23 cellular contexts compared by ENCODE assay signal in the genomic region with DNA sequence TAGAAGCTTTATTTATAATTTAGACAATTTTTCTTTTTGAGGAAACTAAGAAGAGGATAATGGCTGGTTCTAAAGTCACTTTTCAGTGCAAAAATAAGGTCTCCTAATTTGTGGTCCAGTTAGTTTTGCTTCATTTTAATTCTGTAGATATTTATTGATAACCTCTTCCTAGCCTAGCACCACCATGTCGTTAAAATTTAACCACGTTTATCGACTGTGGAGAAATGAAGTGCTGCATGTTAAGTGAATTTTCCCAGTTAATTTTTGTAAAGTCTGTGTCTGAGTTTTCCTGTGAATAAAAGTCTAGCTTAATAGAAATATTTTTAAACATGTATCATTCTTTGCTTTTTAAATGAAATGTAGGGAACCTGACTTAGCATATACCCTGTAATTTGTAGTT. TPM values are rescaled to one million over a fixed set of nuclear protein-coding genes. Genes with fewer than 3 reads are reported as not detected.
DNase-seq lines count a peak whose midpoint lies in the region; ATAC-seq, FAIRE-seq and TF ChIP-seq lines count a peak whose summit lies in the region.
"Had no signal": no experiment of that assay in that cellular context is flagged by ENCODE, and none has a peak within 500 bp of the region (broad histone marks: within the 10 kb centered on the region; RNA-seq: fewer than 3 reads in every experiment).

No MANE protein-coding gene starts in this region.

- TF ChIP-seq POLR2A in body of pancreas (IDR thresholded peaks at IDR 0.05) (no peak), HepG2 (IDR thresholded peaks at IDR 0.05; ENCODE audit: insufficient read depth in 1 of 2, low read depth in 2 of 2, low read length in 2 of 2) (no peak)

- H3K79me2 ChIP-seq in HepG2 (ENCODE audit: insufficient read depth, low read length): no peaks in the 10 kb centered on the region

- TF ChIP-seq EP300 in HepG2 (IDR thresholded peaks at IDR 0.05; ENCODE audit: low read depth in 2 of 2, low read length in 2 of 2) (no peak), HepG2 (CRISPR knock-in tag; IDR thresholded peaks at IDR 0.05; ENCODE audit: borderline replicate concordance) (no peak)

- no peaks in the 10 kb centered on the region for H4K20me1 ChIP-seq in HepG2 (ENCODE audit: insufficient read depth, low read length)
- H4K20me1 ChIP-seq: BLaER1 had no signal

- no peak for DNase-seq in body of pancreas
- no peak for DNase-seq in HepG2 (ENCODE audit: low spot score)
- DNase-seq in type B pancreatic cell (ENCODE audit: extremely low spot score, unreplicated experiment): no peak
- DNase-seq in WERI-Rb-1: no peak
- DNase-seq in KBM-7: no peak
- DNase-seq in DMS79 treated with DMSO at 0.1 percent for 48 hours (lab: John Stamatoyannopoulos, UW): no peak
- DNase-seq: Caco-2; CD4-positive, CD25-positive, alpha-beta regulatory T cell; CD8-positive, alpha-beta T cell; DMS153; EL; GDM1; GOT3; HFFc6 had no signal

- no TSS peak for BruUV-seq in HepG2 (replicated peaks; lab: Mats Ljungman, UMichigan)

- no peak for ATAC-seq in body of pancreas
- ATAC-seq in HepG2: no peak
- ATAC-seq: CD8-positive, alpha-beta T cell; GM12878 had no signal

- H3K36me3 ChIP-seq in body of pancreas (replicated peaks in 1 of 2; ENCODE audit: insufficient read depth in 1 of 2, low read depth in 2 of 2) (no peaks in the 10 kb centered on the region), HepG2 (replicated peaks in 1 of 2; ENCODE audit: control insufficient read depth in 1 of 2, insufficient read depth in 2 of 2, low read length in 2 of 2) (no peaks in the 10 kb centered on the region), WERI-Rb-1 (no peaks in the 10 kb centered on the region)
- H3K36me3 ChIP-seq: BLaER1, HAP-1 had no signal

- no peak for FAIRE-seq in HepG2 (lab: Jason Lieb, UNC)
- FAIRE-seq: GM12878, GM19239, H54 had no signal

- H3K27ac ChIP-seq in body of pancreas: peak overlapping the region; percentile 40 to 78 (median 58)
- peak overlapping the region; percentile 14 for H3K27ac ChIP-seq in HepG2 (ENCODE audit: extremely low read length, insufficient read depth, low read length)
- H3K27ac ChIP-seq in WERI-Rb-1: no peak overlapping the region
- H3K27ac ChIP-seq: 22Rv1, BLaER1, C4-2B had no signal

- H3K4me1 ChIP-seq in body of pancreas: peaks cover 22% of the 10 kb centered on the region
- peaks cover 41% of the 10 kb centered on the region for H3K4me1 ChIP-seq in HepG2 (ENCODE audit: insufficient read depth, low read length)
- H3K4me1 ChIP-seq: BLaER1, HAP-1 had no signal

- H3K27me3 Mint-ChIP-seq in nephron (ENCODE audit: low read depth): no peaks in the 10 kb centered on the region
- H3K27me3 Mint-ChIP-seq in type B pancreatic cell: no peaks in the 10 kb centered on the region
- H3K27me3 Mint-ChIP-seq: B cell; CD4-positive, CD25-positive, alpha-beta regulatory T cell had no signal

- in situ Hi-C loops in HepG2 (cut with HindIII; ENCODE audit: extremely low pct_ligation_motif_present, low pct_unique_long_range_greater_than_20kb): loop anchor here (5.0 to 25.0 kb wide), 3 partner anchors 449 to 1069 kb away; a partner anchor contains a TSS
- in situ Hi-C loops in KBM-7 (cut with MboI; ENCODE audit: low pct_unique_long_range_greater_than_20kb, low sequenced_read_pairs): no loop called here

- 14 to 30% methylated on average over 3 of the region's 3 CpGs for WGBS in body of pancreas, 2 donors
- WGBS in HepG2 (ENCODE audit: low lambda C conversion rate): 37% methylated on average over 3 of the region's 3 CpGs

- POLR2A ChIA-PET in HepG2 (lab: Yijun Ruan, JAX): interaction anchor here (1.0 kb wide), 1 partner anchor 17 kb away, joined by 3 read pairs; a partner anchor contains a TSS

- CTCF ChIA-PET in HepG2 (lab: Yijun Ruan, JAX; ENCODE audit: low intra/inter-chr PET ratio, low total read pairs): no interaction called here

- H3K27me3 ChIP-seq in body of pancreas: no peaks in the 10 kb centered on the region
- H3K27me3 ChIP-seq in HepG2 (ENCODE audit: control insufficient read depth in 1 of 2, insufficient read depth in 2 of 2, low read length in 2 of 2): no peaks in the 10 kb centered on the region
- H3K27me3 ChIP-seq in WERI-Rb-1 (ENCODE audit: insufficient read depth, low read depth, severe bottlenecking): no peaks in the 10 kb centered on the region
- H3K27me3 ChIP-seq: BLaER1 had no signal

- H3K9ac ChIP-seq in HepG2 (ENCODE audit: insufficient read depth, low read depth, low read length): no peak overlapping the region
- H3K9ac ChIP-seq: BLaER1 had no signal

- H2AFZ ChIP-seq in HepG2 (ENCODE audit: low read length): no peak overlapping the region

- TF ChIP-seq RAD21 in HepG2 (CRISPR knock-in tag; IDR thresholded peaks at IDR 0.05): no peak

- H3K4me3 ChIP-seq in body of pancreas (no peak overlapping the region), HepG2 (replicated peaks in 1 of 3; ENCODE audit: insufficient read depth in 1 of 3, low read depth in 2 of 3, low read length in 3 of 3) (no peak overlapping the region), WERI-Rb-1 (ENCODE audit: low read depth, low read length) (no peak overlapping the region)
- H3K4me3 ChIP-seq: BLaER1, GM12878, HAP-1 had no signal

- no peaks in the 10 kb centered on the region for H3K9me3 Mint-ChIP-seq in nephron
- peaks cover 8% of the 10 kb centered on the region for H3K9me3 Mint-ChIP-seq in type B pancreatic cell
- H3K9me3 Mint-ChIP-seq: CD4-positive, CD25-positive, alpha-beta regulatory T cell; CD8-positive, alpha-beta T cell; HFFc6 had no signal

- TF ChIP-seq CTCF in body of pancreas (IDR thresholded peaks at IDR 0.05): no peak
- TF ChIP-seq CTCF in HepG2 (CRISPR knock-in tag; IDR thresholded peaks at IDR 0.05): no peak
- no peak for TF ChIP-seq CTCF in nephron (IDR thresholded peaks at IDR 0.05; ENCODE audit: unreplicated experiment in 3 of 3)
- no peak for TF ChIP-seq CTCF in type B pancreatic cell (conservative IDR thresholded peaks at IDR 0.05)
- no peak for TF ChIP-seq CTCF in WERI-Rb-1 (IDR thresholded peaks at IDR 0.05; ENCODE audit: low read depth, low read length)

- H3K9me3 ChIP-seq in body of pancreas (no peaks in the 10 kb centered on the region), HepG2 (ENCODE audit: low read length) (no peaks in the 10 kb centered on the region), WERI-Rb-1 (ENCODE audit: severe bottlenecking) (no peaks in the 10 kb centered on the region)
- H3K9me3 ChIP-seq: BLaER1, Caco-2, HAP-1 had no signal

- peak overlapping the region; percentile 22 to 90 (median 57) for H3K27ac Mint-ChIP-seq in nephron
- peak overlapping the region; percentile 69 for H3K27ac Mint-ChIP-seq in type B pancreatic cell
- H3K27ac Mint-ChIP-seq: B cell; CD4-positive, CD25-positive, alpha-beta regulatory T cell; CD8-positive, alpha-beta T cell; HFFc6 had no signal

- H3K36me3 Mint-ChIP-seq in nephron (ENCODE audit: low read depth) (peaks cover 5% of the 10 kb centered on the region), type B pancreatic cell (peaks cover 7% of the 10 kb centered on the region)
- H3K36me3 Mint-ChIP-seq: CD8-positive, alpha-beta T cell had no signal

- H3K4me1 Mint-ChIP-seq in nephron (peaks cover 6% of the 10 kb centered on the region), type B pancreatic cell (ENCODE audit: unreplicated experiment) (peaks cover 5% of the 10 kb centered on the region)
- H3K4me1 Mint-ChIP-seq: B cell had no signal

- intact Hi-C loops in body of pancreas (cut with DNase I): loop anchor here (10.0 kb wide), 1 partner anchor 447 kb away; no protein-coding TSS in a partner anchor
- intact Hi-C loops in HepG2 (cut with micrococcal nuclease; ENCODE audit: unreplicated experiment): no loop called here

- peak overlapping the region in 1 of 3 experiments; percentile 18 for H3K4me3 Mint-ChIP-seq in nephron
- H3K4me3 Mint-ChIP-seq in type B pancreatic cell: no peak overlapping the region
- H3K4me3 Mint-ChIP-seq: B cell; CD4-positive, CD25-positive, alpha-beta regulatory T cell; CD8-positive, alpha-beta T cell; HFFc6 had no signal

- H3K4me2 ChIP-seq in HepG2 (ENCODE audit: low read depth, low read length): peak overlapping the region; percentile 36
- H3K4me2 ChIP-seq: BLaER1 had no signal

RNA-seq across cellular contexts. Expression of a gene that starts 16.7 kb away (rescaled TPM):
- total RNA-seq in body of pancreas (10 to 100 TPM; 13.0 to 59.3 TPM), HepG2 (2016; rRNA removed; fragmentation: Illumina TruSeq; extraction: Trizol) (17.5 and 18.8 TPM in 2 replicates), type B pancreatic cell (ENCODE audit: low replicate concordance) (26.9 and 27.0 TPM in 2 replicates)
- total RNA-seq in HepG2 (2016; cell fraction: cytosol; rRNA removed; fragmentation: Illumina TruSeq; extraction: Trizol; ENCODE audit: low read depth): 22.7 and 24.8 TPM in 2 replicates
- 14.6 and 18.6 TPM in 2 replicates for total RNA-seq in HepG2 (2016; cell fraction: insoluble cytoplasmic fraction; rRNA removed; fragmentation: Illumina TruSeq; extraction: Trizol)
- 31.8 and 32.3 TPM in 2 replicates for total RNA-seq in HepG2 (2016; cell fraction: membrane; rRNA removed; fragmentation: Illumina TruSeq; extraction: Trizol)
- total RNA-seq in HepG2 (2016; cell fraction: nucleus; rRNA removed; fragmentation: Illumina TruSeq; extraction: Trizol): 30.1 and 32.9 TPM in 2 replicates
- polyA plus RNA-seq in HepG2 (2011; rRNA removed): 20.3 and 21.3 TPM in 2 replicates
- 15.8 and 22.4 TPM in 2 replicates for polyA plus RNA-seq in HepG2 (2011; cell fraction: cytosol; rRNA removed)
- polyA plus RNA-seq in HepG2 (2011; cell fraction: nucleus; rRNA removed): 10.8 and 11.3 TPM in 2 replicates
- polyA plus RNA-seq in HepG2 (2012): 17.0 and 18.9 TPM in 2 replicates
- polyA plus RNA-seq in HepG2 (2016; cell fraction: cytosol; fragmentation: Illumina TruSeq; extraction: Trizol; ENCODE audit: low read depth): 31.2 and 42.1 TPM in 2 replicates
- polyA plus RNA-seq in HepG2 (2016; cell fraction: insoluble cytoplasmic fraction; fragmentation: Illumina TruSeq; extraction: Trizol; ENCODE audit: low read depth): 19.6 and 23.7 TPM in 2 replicates
- polyA plus RNA-seq in HepG2 (2016; cell fraction: membrane; fragmentation: Illumina TruSeq; extraction: Trizol; ENCODE audit: low read depth): 30.9 and 31.5 TPM in 2 replicates
- 17.0 and 20.4 TPM in 2 replicates for polyA plus RNA-seq in HepG2 (2016; cell fraction: nucleus; fragmentation: Illumina TruSeq; extraction: Trizol; ENCODE audit: insufficient read depth, low read depth)
- 13.5 and 23.8 TPM in 2 replicates for polyA minus RNA-seq in HepG2 (2011; rRNA and poly(A)+ RNA removed; ENCODE audit: low replicate concordance)
- polyA minus RNA-seq in HepG2 (2011; cell fraction: cytosol; rRNA and poly(A)+ RNA removed): 8.9 and 11.3 TPM in 2 replicates
- 64.1 and 71.5 TPM in 2 replicates for polyA minus RNA-seq in HepG2 (2011; cell fraction: nucleus; rRNA and poly(A)+ RNA removed)

RNA-seq across cellular contexts. Expression of a gene that starts 18.6 kb away (rescaled TPM):
- total RNA-seq in body of pancreas: 10 to 100 TPM in 1 of 2 donors, 1 to 10 TPM in 1; 6.2 to 26.4 TPM
- total RNA-seq in HepG2 (2016; rRNA removed; fragmentation: Illumina TruSeq; extraction: Trizol): 11.7 and 17.2 TPM in 2 replicates
- 3.1 TPM in 2 replicates for total RNA-seq in HepG2 (2016; cell fraction: cytosol; rRNA removed; fragmentation: Illumina TruSeq; extraction: Trizol; ENCODE audit: low read depth)
- 11.4 and 15.4 TPM in 2 replicates for total RNA-seq in HepG2 (2016; cell fraction: insoluble cytoplasmic fraction; rRNA removed; fragmentation: Illumina TruSeq; extraction: Trizol)
- 5.6 and 6.5 TPM in 2 replicates for total RNA-seq in HepG2 (2016; cell fraction: membrane; rRNA removed; fragmentation: Illumina TruSeq; extraction: Trizol)
- 16.6 and 19.0 TPM in 2 replicates for total RNA-seq in HepG2 (2016; cell fraction: nucleus; rRNA removed; fragmentation: Illumina TruSeq; extraction: Trizol)
- polyA plus RNA-seq in HepG2 (2011; rRNA removed): 1.3 and 1.6 TPM in 2 replicates
- polyA plus RNA-seq in HepG2 (2011; cell fraction: cytosol; rRNA removed): 1.4 and 2.1 TPM in 2 replicates
- polyA plus RNA-seq in HepG2 (2011; cell fraction: nucleus; rRNA removed): 3.2 and 3.5 TPM in 2 replicates
- 5.4 and 7.4 TPM in 2 replicates for polyA plus RNA-seq in HepG2 (2012)
- 0.81 and 0.99 TPM in 2 replicates for polyA plus RNA-seq in HepG2 (2016; cell fraction: cytosol; fragmentation: Illumina TruSeq; extraction: Trizol; ENCODE audit: low read depth)
- polyA plus RNA-seq in HepG2 (2016; cell fraction: insoluble cytoplasmic fraction; fragmentation: Illumina TruSeq; extraction: Trizol; ENCODE audit: low read depth): 9.0 and 11.6 TPM in 2 replicates
- polyA plus RNA-seq in HepG2 (2016; cell fraction: membrane; fragmentation: Illumina TruSeq; extraction: Trizol; ENCODE audit: low read depth): 2.2 and 2.5 TPM in 2 replicates
- 9.0 and 11.1 TPM in 2 replicates for polyA plus RNA-seq in HepG2 (2016; cell fraction: nucleus; fragmentation: Illumina TruSeq; extraction: Trizol; ENCODE audit: insufficient read depth, low read depth)
- 2.3 and 7.2 TPM in 2 replicates for polyA minus RNA-seq in HepG2 (2011; rRNA and poly(A)+ RNA removed; ENCODE audit: low replicate concordance)
- 3.7 and 4.5 TPM in 2 replicates for polyA minus RNA-seq in HepG2 (2011; cell fraction: cytosol; rRNA and poly(A)+ RNA removed)
- polyA minus RNA-seq in HepG2 (2011; cell fraction: nucleus; rRNA and poly(A)+ RNA removed): 9.8 and 11.1 TPM in 2 replicates
- total RNA-seq in type B pancreatic cell (ENCODE audit: low replicate concordance): 18.8 and 26.4 TPM in 2 replicates
